In the genomic region with DNA sequence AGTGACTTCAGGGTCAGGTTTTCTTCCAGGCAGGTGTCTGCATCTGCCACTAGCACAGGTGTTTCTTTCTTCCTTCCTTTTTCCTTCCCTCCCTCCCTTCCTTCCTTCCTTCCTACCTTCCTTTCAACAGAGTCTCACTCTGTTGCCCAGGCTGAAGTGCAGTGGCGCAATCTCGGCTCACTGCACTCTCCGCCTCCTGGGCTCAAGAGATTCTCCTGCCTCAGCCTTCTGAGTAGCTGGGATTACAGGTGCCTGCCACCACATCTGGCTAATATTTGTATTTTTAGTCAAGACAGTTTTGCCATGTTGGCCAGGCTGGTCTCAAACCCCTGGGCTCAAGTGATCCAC, we compare ENCODE assay signal across 10 cellular contexts. TPM values are rescaled to one million over a fixed set of nuclear protein-coding genes. Genes with fewer than 3 reads are reported as not detected.
A peak's percentile ranks its signal among the peaks of the same experiment; 100 is the strongest.
DNase-seq lines count a peak whose midpoint lies in the region; ATAC-seq and TF ChIP-seq lines count a peak whose summit lies in the region.
"Not testable (repeated sequence)": the region's sequence is repeated elsewhere in the genome, so short reads cannot be mapped to it uniquely, and the experiment has no call there.
"Had no signal": no experiment of that assay in that cellular context is flagged by ENCODE, and none has a peak within 500 bp of the region (broad histone marks: within the 10 kb centered on the region; RNA-seq: fewer than 3 reads in every experiment).

No MANE protein-coding gene starts in this region.

- not testable (repeated sequence) for H3K9me3 Mint-ChIP-seq in activated B cell treated with CpG ODN at 0.5 μM for 24 hours; chondrocyte (ENCODE audit: low read depth); naive B cell; stimulated activated naive CD8-positive, alpha-beta T cell treated with anti-CD3 and anti-CD28 coated beads, Interleukin-15, Interleukin-2, amounts not matched to agents 100 ng/mL and 50 ng/mL, for 24 hours

- POLR2A ChIA-PET in PC-3 (lab: Charles Lee; ENCODE audit: unreplicated experiment): not testable (repeated sequence)
- POLR2A ChIA-PET in activated B cell treated with CpG ODN at 0.5 μM for 24 hours (lab: Charles Lee): interaction anchor here (0.6 to 8.6 kb wide), 5 partner anchors 10 to 1059 kb away, joined by 3 to 85 read pairs (median 5); partner anchors contain the start of gene USP6NL

- H3K27me3 ChIP-seq in BLaER1; DOHH2 (ENCODE audit: control insufficient read depth, low read length); PC-3 (ENCODE audit: low read length); hepatocyte: not testable (repeated sequence)

- peak overlapping the region; percentile 90 for H3K27ac ChIP-seq in BLaER1
- H3K27ac ChIP-seq in DOHH2 (ENCODE audit: low read depth, low read length): peak overlapping the region; percentile 13
- peak overlapping the region; percentile 100 for H3K27ac ChIP-seq in PC-3 (ENCODE audit: low read length)
- H3K27ac ChIP-seq in hepatocyte: peak overlapping the region; percentile 78

- not testable (repeated sequence) for H3K9me3 ChIP-seq in BLaER1; DOHH2 (ENCODE audit: control insufficient read depth, insufficient read depth, low read length); PC-3 (ENCODE audit: low read length); hepatocyte (ENCODE audit: low read depth)

- not testable (repeated sequence) for H3K9me2 ChIP-seq in DOHH2 (replicated peaks; ENCODE audit: control insufficient read depth, low read length); PC-3 (replicated peaks; ENCODE audit: low read length); hepatocyte (replicated peaks; ENCODE audit: insufficient read depth)

- WGBS in hepatocyte (ENCODE audit: low lambda C conversion rate, missing lambda C conversion rate): 90% methylated on average over 3 of the region's 3 CpGs

- H3K4me2 ChIP-seq in BLaER1 (peak overlapping the region; percentile 97), DOHH2 (ENCODE audit: low read length) (peak overlapping the region; percentile 99)
- not testable (repeated sequence) for H3K4me2 ChIP-seq in PC-3 (ENCODE audit: low read length); hepatocyte

- peak overlapping the region; percentile 0; the same call in 1 of the 2 replicates for H3K9ac ChIP-seq in BLaER1
- not testable (repeated sequence) for H3K9ac ChIP-seq in PC-3 (ENCODE audit: low read length)

- not testable (repeated sequence) for H3K27me3 Mint-ChIP-seq in activated B cell treated with CpG ODN at 0.5 μM for 24 hours; chondrocyte (ENCODE audit: low read depth); naive B cell; stimulated activated naive CD8-positive, alpha-beta T cell treated with anti-CD3 and anti-CD28 coated beads, Interleukin-15, Interleukin-2, amounts not matched to agents 100 ng/mL and 50 ng/mL, for 24 hours

- H3K4me3 Mint-ChIP-seq in activated B cell treated with CpG ODN at 0.5 μM for 24 hours; chondrocyte (ENCODE audit: unreplicated experiment); stimulated activated naive CD8-positive, alpha-beta T cell treated with anti-CD3 and anti-CD28 coated beads, Interleukin-15, Interleukin-2, amounts not matched to agents 100 ng/mL and 50 ng/mL, for 24 hours: not testable (repeated sequence)
- H3K4me3 Mint-ChIP-seq in naive B cell: peak overlapping the region in 7 of 8 donors; percentile 23 to 70 (median 52)

- peak overlapping the region; percentile 69 for H3K27ac Mint-ChIP-seq in activated B cell treated with CpG ODN at 0.5 μM for 24 hours
- H3K27ac Mint-ChIP-seq in chondrocyte (ENCODE audit: unreplicated experiment): not testable (repeated sequence)
- peak overlapping the region in 5 of 6 donors; percentile 30 to 88 (median 38) for H3K27ac Mint-ChIP-seq in naive B cell
- peak overlapping the region; percentile 26 for H3K27ac Mint-ChIP-seq in stimulated activated naive CD8-positive, alpha-beta T cell treated with anti-CD3 and anti-CD28 coated beads, Interleukin-15, Interleukin-2, amounts not matched to agents 100 ng/mL and 50 ng/mL, for 24 hours

- H3K4me1 Mint-ChIP-seq in activated B cell treated with CpG ODN at 0.5 μM for 24 hours (peaks cover 57% of the 10 kb centered on the region), chondrocyte (ENCODE audit: low read depth) (peaks cover 17% of the 10 kb centered on the region), naive B cell (peaks cover 53 to 82% (median 67%) of the 10 kb centered on the region in 3 donors)
- H3K4me1 Mint-ChIP-seq in stimulated activated naive CD8-positive, alpha-beta T cell treated with anti-CD3 and anti-CD28 coated beads, Interleukin-15, Interleukin-2, amounts not matched to agents 100 ng/mL and 50 ng/mL, for 24 hours (ENCODE audit: low read depth): peaks cover 38% of the 10 kb centered on the region

- not testable (repeated sequence) for BruUV-seq in PC-3 (replicated peaks; lab: Mats Ljungman, UMichigan)

- peaks cover 38% of the 10 kb centered on the region for H3F3A ChIP-seq in DOHH2 (ENCODE audit: control insufficient read depth, insufficient read depth)
- not testable (repeated sequence) for H3F3A ChIP-seq in PC-3 (ENCODE audit: low read length, unreplicated experiment)

- ATAC-seq in PC-3; activated B cell treated with CpG ODN at 0.5 μM for 24 hours (ENCODE audit: low read depth); naive B cell (ENCODE audit: low read depth in 2 of 2): not testable (repeated sequence)

- not testable (repeated sequence) for H3K36me3 ChIP-seq in BLaER1; DOHH2 (ENCODE audit: control insufficient read depth, low read length); PC-3 (ENCODE audit: low read depth, low read length); hepatocyte (replicated peaks; ENCODE audit: insufficient read depth, low read depth)

- not testable (repeated sequence) for H3K79me2 ChIP-seq in DOHH2 (ENCODE audit: control insufficient read depth, low read length); PC-3 (ENCODE audit: low read length); hepatocyte

- H3K4me3 ChIP-seq in BLaER1; PC-3 (ENCODE audit: low read length); hepatocyte: not testable (repeated sequence)
- peak overlapping the region; percentile 33; the same call in 1 of the 2 replicates for H3K4me3 ChIP-seq in DOHH2 (ENCODE audit: low read length)

- not testable (repeated sequence) for H4K20me1 ChIP-seq in BLaER1; DOHH2 (ENCODE audit: control insufficient read depth, insufficient read depth, low read depth, low read length); PC-3 (ENCODE audit: low read length); hepatocyte (ENCODE audit: insufficient read depth, poor library complexity, severe bottlenecking)

- intact Hi-C loops in PC-3 (cut with micrococcal nuclease); activated B cell treated with CpG ODN at 0.5 μM for 24 hours (cut with micrococcal nuclease): not testable (repeated sequence)

- H3K4me1 ChIP-seq in BLaER1 (peaks cover 61% of the 10 kb centered on the region), DOHH2 (ENCODE audit: control insufficient read depth, low read length) (peaks cover 69% of the 10 kb centered on the region), PC-3 (ENCODE audit: insufficient read depth, low read length) (peaks cover 49% of the 10 kb centered on the region), hepatocyte (ENCODE audit: insufficient read depth) (peaks cover 29% of the 10 kb centered on the region)

- not testable (repeated sequence) for TF ChIP-seq CTCF in DOHH2 (IDR thresholded peaks at IDR 0.05; ENCODE audit: low read depth, low read length, poor library complexity, severe bottlenecking); PC-3 (conservative IDR thresholded peaks at IDR 0.05; ENCODE audit: low read depth, low read length); activated B cell treated with CpG ODN at 0.5 μM for 24 hours (IDR thresholded peaks at IDR 0.05); chondrocyte (IDR thresholded peaks at IDR 0.05); hepatocyte (IDR thresholded peaks at IDR 0.05; ENCODE audit: poor library complexity)

- H3K36me3 Mint-ChIP-seq in activated B cell treated with CpG ODN at 0.5 μM for 24 hours (ENCODE audit: low read depth); chondrocyte (ENCODE audit: low read depth); naive B cell; stimulated activated naive CD8-positive, alpha-beta T cell treated with anti-CD3 and anti-CD28 coated beads, Interleukin-15, Interleukin-2, amounts not matched to agents 100 ng/mL and 50 ng/mL, for 24 hours (ENCODE audit: low read depth): not testable (repeated sequence)

- DNase-seq in PC-3; activated B cell treated with CpG ODN at 0.5 μM for 24 hours; hepatocyte (ENCODE audit: low spot score); naive B cell: not testable (repeated sequence)
- DNase-seq in chondrocyte (ENCODE audit: low spot score): peak; percentile 29

- CTCF ChIA-PET in PC-3 (lab: Charles Lee): not testable (repeated sequence)
- CTCF ChIA-PET in activated B cell treated with CpG ODN at 0.5 μM for 24 hours (lab: Charles Lee): interaction anchor here (1.4 kb wide), 1 partner anchor 173 kb away, joined by 4 read pairs; no protein-coding TSS in a partner anchor

- H2AFZ ChIP-seq in PC-3 (ENCODE audit: low read length); hepatocyte: not testable (repeated sequence)

RNA-seq across cellular contexts. Expression of gene ECHDC3, which starts 53.8 kb away (rescaled TPM):
- total RNA-seq in PC-3 (2014; rRNA removed): not detected in 2 replicates
- total RNA-seq in activated B cell treated with CpG ODN at 0.5 μM for 24 hours: 10.1 and 12.5 TPM in 2 replicates
- 0.41 to 6.5 TPM (median 5.7 TPM) in 3 replicates for total RNA-seq in chondrocyte
- total RNA-seq in hepatocyte: 14.8 and 16.1 TPM in 2 replicates
- polyA plus RNA-seq in hepatocyte: 8.8 and 13.2 TPM in 2 replicates
- polyA plus RNA-seq in naive B cell (ENCODE audit: low read depth in 6 of 6): 1 to 10 TPM; 1.1 to 2.8 (median 2.0) TPM
- total RNA-seq: A172, M059J had no signal

Comparison
In these comparisons a context has a peak if more than half of its experiments do, and no peak if none do; other contexts are left out.
1. H3K27ac ChIP-seq: peak in every context shown above with its lines; median percentile 100 in PC-3; 90 in BLaER1; 78 in hepatocyte; 13 in DOHH2.